Comparison of ENCODE assay signal across 8 cellular contexts in the genomic region with DNA sequence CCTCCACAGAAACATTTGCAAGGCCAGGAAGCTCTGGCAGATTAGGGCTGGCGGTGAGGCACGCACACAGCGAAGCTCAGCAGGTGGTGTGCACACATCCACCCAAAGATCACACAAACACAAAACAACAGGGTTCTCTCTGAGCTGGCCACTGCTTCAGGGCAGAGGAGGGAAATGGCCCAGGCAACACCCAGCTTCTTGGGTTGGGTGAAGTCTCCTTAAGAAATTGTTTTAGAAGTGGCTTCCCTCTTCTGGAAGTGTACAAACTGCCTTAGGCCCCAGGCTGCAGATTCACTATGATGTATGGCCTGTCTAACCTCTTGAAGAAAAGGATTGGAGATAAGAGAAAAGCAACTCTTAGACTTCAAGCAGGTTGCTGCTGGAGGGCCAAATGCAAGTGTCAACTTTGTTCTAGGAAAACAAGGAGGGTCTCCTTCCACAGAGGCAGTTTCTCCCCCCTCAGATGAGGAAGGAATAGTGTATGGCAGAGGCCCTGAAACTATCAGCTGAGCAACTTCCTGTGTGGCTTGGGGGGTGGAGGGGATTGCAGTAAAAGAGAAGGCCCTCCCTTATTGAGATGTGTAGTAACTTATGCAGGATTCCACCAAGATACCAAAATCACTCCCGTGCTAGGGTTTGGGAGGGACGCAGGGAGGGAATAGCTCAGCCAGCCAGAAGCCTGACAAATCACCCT. TPM values are rescaled to one million over a fixed set of nuclear protein-coding genes. Genes with fewer than 3 reads are reported as not detected.
DNase-seq lines count a peak whose midpoint lies in the region; ATAC-seq and TF ChIP-seq lines count a peak whose summit lies in the region.

No MANE protein-coding gene starts in this region.

- peaks cover 5 to 26% (median 15%) of the 10 kb centered on the region in 3 donors for H3K36me3 Mint-ChIP-seq in naive thymus-derived CD8-positive, alpha-beta T cell

- H3K27me3 Mint-ChIP-seq in naive thymus-derived CD8-positive, alpha-beta T cell = no peaks in the 10 kb centered on the region

- H3K4me1 Mint-ChIP-seq in naive thymus-derived CD8-positive, alpha-beta T cell = peaks cover 43 to 94% (median 86%) of the 10 kb centered on the region in 4 donors

- peak; percentile 74 for DNase-seq in ELF-1 (ENCODE audit: low read depth, low spot score)
- DNase-seq in KG1 (lab: John Stamatoyannopoulos, UW) = peak; percentile 56
- DNase-seq in activated naive CD4-positive, alpha-beta T cell treated with anti-CD3 and anti-CD28 coated beads, Interleukin-2, amount 50 U/mL, for 16 hours = peak; percentile 37
- DNase-seq in naive thymus-derived CD8-positive, alpha-beta T cell = peak in 4 of 10 donors; percentile 29 to 61 (median 42)
- DNase-seq in HEK293T (ENCODE audit: extremely low spot score) = no peak
- DNase-seq in NCI-H524 treated with DMSO at 0.1 percent for 48 hours (lab: John Stamatoyannopoulos, UW) = no peak
- no peak for DNase-seq in inferior parietal cortex (ENCODE audit: extremely low spot score)
- DNase-seq in cerebellar cortex (ENCODE audit: low spot score) = no peak

- POLR2A ChIA-PET in naive thymus-derived CD8-positive, alpha-beta T cell (lab: Charles Lee) = interaction anchor here (0.7 to 15.9 kb wide), 15 partner anchors 8 to 115 kb away, joined by 3 to 315 read pairs (median 5); partner anchors contain the start of genes CD247 and CREG1
- POLR2A ChIA-PET in HEK293T (lab: Yijun Ruan, JAX) = interaction anchor here (0.8 kb wide), 1 partner anchor 78 kb away, joined by 4 read pairs; the partner anchor contains the start of gene CREG1

- H3K27ac Mint-ChIP-seq in naive thymus-derived CD8-positive, alpha-beta T cell = peak overlapping the region; percentile 56 to 100 (median 97)

- H3K4me3 Mint-ChIP-seq in naive thymus-derived CD8-positive, alpha-beta T cell = peak overlapping the region; percentile 88 to 99 (median 95)

- peaks cover 0 to 3% (median 0%) of the 10 kb centered on the region in 9 donors for H3K9me3 Mint-ChIP-seq in naive thymus-derived CD8-positive, alpha-beta T cell

- peak; percentile 15 to 27 for ATAC-seq in naive thymus-derived CD8-positive, alpha-beta T cell

- CTCF ChIA-PET in HEK293T (lab: Yijun Ruan, JAX) = no interaction called here

TF ChIP-seq in HEK293T, 16 proteins besides CTCF, POLR2A, EP300 and RAD21:
- no peak for TF ChIP-seq ZNF384 (IDR thresholded peaks at IDR 0.05)
- no peak for TF ChIP-seq TARDBP (IDR thresholded peaks at IDR 0.05)
- TF ChIP-seq LEF1 (IDR thresholded peaks at IDR 0.05; ENCODE audit: borderline replicate concordance) = no peak
- no peak for TF ChIP-seq CTBP1 (IDR thresholded peaks at IDR 0.05; ENCODE audit: borderline replicate concordance)
- TF ChIP-seq HDGF (IDR thresholded peaks at IDR 0.05; ENCODE audit: borderline replicate concordance) = no peak
- no peak for TF ChIP-seq FOXK2 (IDR thresholded peaks at IDR 0.05)
TF ChIP-seq in HEK293T: peak in this region for 0.

RNA-seq across cellular contexts. Expression of gene RCSD1, which starts 2.1 kb away (rescaled TPM):
- 100 to 1,000 TPM; 149 to 156 TPM for total RNA-seq in naive thymus-derived CD8-positive, alpha-beta T cell
- polyA plus RNA-seq in naive thymus-derived CD8-positive, alpha-beta T cell = 100 to 1,000 TPM; 121 to 132 (median 124) TPM

Comparison
In these comparisons a context has a peak if more than half of its experiments do, and no peak if none do; other contexts are left out.
1. DNase-seq: peak in ELF-1 (single experiment), KG1 (single experiment) and activated naive CD4-positive, alpha-beta T cell treated with anti-CD3 and anti-CD28 coated beads, Interleukin-2, amount 50 U/mL, for 16 hours (single experiment); none in HEK293T (single experiment), NCI-H524 treated with DMSO at 0.1 percent for 48 hours (single experiment), inferior parietal cortex (single experiment) and cerebellar cortex (single experiment).